9 cellular contexts compared by ENCODE assay signal in genomic region chr14:70096866-70097265, GRCh38.
DNase-seq lines count a peak whose midpoint lies in the region; ATAC-seq and TF ChIP-seq lines count a peak whose summit lies in the region.
"Had no signal": no experiment of that assay in that cellular context is flagged by ENCODE, and none has a peak within 500 bp of the region (broad histone marks: within the 10 kb centered on the region; RNA-seq: fewer than 3 reads in every experiment).

No MANE protein-coding gene starts in this region.

- ATAC-seq in GM21717 (IDR thresholded peaks at IDR 0.05; ENCODE audit: unreplicated experiment) (no peak), HG03342 (IDR thresholded peaks at IDR 0.05; ENCODE audit: unreplicated experiment) (no peak)

- H3K36me3 Mint-ChIP-seq in chondrocyte (ENCODE audit: low read depth) (no peaks in the 10 kb centered on the region), osteocyte (ENCODE audit: unreplicated experiment) (no peaks in the 10 kb centered on the region)

- H3K4me3 Mint-ChIP-seq in chondrocyte (ENCODE audit: unreplicated experiment), result no peak overlapping the region
- no peak overlapping the region for H3K4me3 Mint-ChIP-seq in osteocyte (ENCODE audit: unreplicated experiment)

- DNase-seq in NCI-H1417 (lab: John Stamatoyannopoulos, UW) (peak; percentile 38 to 71 (median 38)), NCI-H1417 treated with DMSO at 0.1 percent for 48 hours (lab: John Stamatoyannopoulos, UW) (no peak), NCI-H2227 treated with DMSO at 0.1 percent for 48 hours (lab: John Stamatoyannopoulos, UW) (peak; percentile 29), chondrocyte (ENCODE audit: low spot score) (no peak), osteocyte (ENCODE audit: extremely low spot score, unreplicated experiment) (no peak), NCI-H1436 (lab: John Stamatoyannopoulos, UW) (no peak)
- DNase-seq: activated CD4-positive, CD25-positive, alpha-beta regulatory T cell treated with anti-CD3 and anti-CD28 coated beads, Interleukin-2, amount 50 U/mL, for 72 hours had no signal

- H3K4me1 Mint-ChIP-seq in chondrocyte (ENCODE audit: low read depth) (no peaks in the 10 kb centered on the region), osteocyte (ENCODE audit: unreplicated experiment) (no peaks in the 10 kb centered on the region)

- TF ChIP-seq CTCF in chondrocyte (IDR thresholded peaks at IDR 0.05) (peak; percentile 32), osteocyte (IDR thresholded peaks at IDR 0.05) (peak; percentile 7)

- H3K9me3 Mint-ChIP-seq in chondrocyte (ENCODE audit: low read depth) (no peaks in the 10 kb centered on the region), osteocyte (ENCODE audit: unreplicated experiment) (no peaks in the 10 kb centered on the region)

- H3K27ac Mint-ChIP-seq in chondrocyte (ENCODE audit: unreplicated experiment) (no peak overlapping the region), osteocyte (ENCODE audit: unreplicated experiment) (no peak overlapping the region)

- peaks cover 9% of the 10 kb centered on the region for H3K27me3 Mint-ChIP-seq in chondrocyte (ENCODE audit: low read depth)
- no peaks in the 10 kb centered on the region for H3K27me3 Mint-ChIP-seq in osteocyte (ENCODE audit: unreplicated experiment)

Comparison
In these comparisons a context has a peak if more than half of its experiments do, and no peak if none do; other contexts are left out.
1. DNase-seq: peak in NCI-H1417 (3 of 3) and NCI-H2227 treated with DMSO at 0.1 percent for 48 hours (single experiment); none in NCI-H1417 treated with DMSO at 0.1 percent for 48 hours (single experiment), chondrocyte (single experiment), osteocyte (single experiment) and NCI-H1436 (single experiment).